Comparison of ENCODE assay signal across 1 cellular context in genomic region chr10:58385784-58386112, GRCh38.
TF ChIP-seq lines count a peak whose summit lies in the region.

No MANE protein-coding gene starts in this region.

TF ChIP-seq in K562, 482 proteins besides CTCF, POLR2A, EP300 and RAD21 (continued from another document):
- 0 out of 2 replicates have a peak, but pooled peaks have one; percentile 47 for TF ChIP-seq HMGXB4 (CRISPR knock-in tag; IDR thresholded peaks at IDR 0.05)
- 0 out of 2 replicates have a peak, but pooled peaks have one; percentile 68 for TF ChIP-seq ZFX (CRISPR knock-in tag; IDR thresholded peaks at IDR 0.05)
- no peak for TF ChIP-seq NR3C1 (CRISPR knock-in tag; IDR thresholded peaks at IDR 0.05)
- TF ChIP-seq LCOR (CRISPR knock-in tag; IDR thresholded peaks at IDR 0.05) = 0 out of 2 replicates have a peak, but pooled peaks have one; percentile 7
- TF ChIP-seq ZNF232 (CRISPR knock-in tag; IDR thresholded peaks at IDR 0.05) = no peak
- TF ChIP-seq RBBP5 (IDR thresholded peaks at IDR 0.05; ENCODE audit: borderline replicate concordance, insufficient read depth, low read length, poor library complexity, severe bottlenecking) = no peak
- peak; percentile 74; the same call in 1 of the 2 replicates for TF ChIP-seq ARID4B (CRISPR knock-in tag; IDR thresholded peaks at IDR 0.05)
- no peak for TF ChIP-seq PRDM10 (IDR thresholded peaks at IDR 0.05; ENCODE audit: partially characterized antibody)
- 0 out of 2 replicates have a peak, but pooled peaks have one; percentile 70 for TF ChIP-seq THRAP3 (IDR thresholded peaks at IDR 0.05; ENCODE audit: borderline replicate concordance)
